In genomic region chr20:50873518-50873959, GRCh38 we compare ENCODE assay signal across 1 cellular context.
TF ChIP-seq lines count a peak whose summit lies in the region.

No MANE protein-coding gene starts in this region.

TF ChIP-seq in HepG2, 621 proteins besides CTCF, POLR2A, EP300 and RAD21 (continued from another document and continues in another):
- TF ChIP-seq ZNF121 (CRISPR knock-in tag; IDR thresholded peaks at IDR 0.05) (no peak), SIX4 (CRISPR knock-in tag; IDR thresholded peaks at IDR 0.05) (no peak), ZNF557 (CRISPR knock-in tag; IDR thresholded peaks at IDR 0.05) (no peak), THYN1 (CRISPR knock-in tag; IDR thresholded peaks at IDR 0.05; ENCODE audit: borderline replicate concordance, low read depth) (no peak), BATF2 (CRISPR knock-in tag; IDR thresholded peaks at IDR 0.05) (no peak), ZNF17 (CRISPR knock-in tag; IDR thresholded peaks at IDR 0.05) (no peak), ZNF138 (CRISPR knock-in tag; IDR thresholded peaks at IDR 0.05; ENCODE audit: low read depth) (no peak), ZSCAN29 (CRISPR knock-in tag; conservative IDR thresholded peaks at IDR 0.05) (no peak), FOXP4 (CRISPR knock-in tag; IDR thresholded peaks at IDR 0.05) (no peak), ZBTB42 (CRISPR knock-in tag; IDR thresholded peaks at IDR 0.05) (no peak; the same call in 1 of the 2 replicates), ZNF10 (CRISPR knock-in tag; IDR thresholded peaks at IDR 0.05; ENCODE audit: borderline replicate concordance, low read depth) (no peak), ZNF451 (CRISPR knock-in tag; IDR thresholded peaks at IDR 0.05) (no peak), ATF1 (CRISPR knock-in tag; IDR thresholded peaks at IDR 0.05) (no peak), ZNF530 (CRISPR knock-in tag; IDR thresholded peaks at IDR 0.05; ENCODE audit: low read depth) (no peak), DBP (CRISPR knock-in tag; IDR thresholded peaks at IDR 0.05; ENCODE audit: not compliant biosample characterization) (no peak), THAP8 (CRISPR knock-in tag; IDR thresholded peaks at IDR 0.05; ENCODE audit: borderline replicate concordance) (no peak), AGO1 (IDR thresholded peaks at IDR 0.05; ENCODE audit: low read depth, low read length, poor library complexity, severe bottlenecking) (no peak), PAF1 (CRISPR knock-in tag; IDR thresholded peaks at IDR 0.05) (no peak), ZNF567 (CRISPR knock-in tag; IDR thresholded peaks at IDR 0.05; ENCODE audit: borderline replicate concordance) (peak; percentile 83; the same call in 1 of the 2 replicates), ZNF597 (CRISPR knock-in tag; IDR thresholded peaks at IDR 0.05) (no peak), SIN3B (IDR thresholded peaks at IDR 0.05; ENCODE audit: low read length) (no peak), ZNF556 (CRISPR knock-in tag; IDR thresholded peaks at IDR 0.05; ENCODE audit: borderline replicate concordance) (no peak), ETV6 (CRISPR knock-in tag; conservative IDR thresholded peaks at IDR 0.05) (no peak), SRY (CRISPR knock-in tag; IDR thresholded peaks at IDR 0.05) (no peak), POGZ (CRISPR knock-in tag; IDR thresholded peaks at IDR 0.05) (0 out of 2 replicates have a peak, but pooled peaks have one; percentile 4), ZBED4 (CRISPR knock-in tag; IDR thresholded peaks at IDR 0.05; ENCODE audit: borderline replicate concordance) (no peak), RBAK (CRISPR knock-in tag; IDR thresholded peaks at IDR 0.05) (no peak), KMT2B (CRISPR knock-in tag; IDR thresholded peaks at IDR 0.05) (no peak), ZNF607 (CRISPR knock-in tag; IDR thresholded peaks at IDR 0.05; ENCODE audit: borderline replicate concordance) (no peak), MTERF4 (CRISPR knock-in tag; IDR thresholded peaks at IDR 0.05) (no peak), ZNF879 (CRISPR knock-in tag; IDR thresholded peaks at IDR 0.05) (no peak), HOXA3 (CRISPR knock-in tag; IDR thresholded peaks at IDR 0.05) (0 out of 2 replicates have a peak, but pooled peaks have one; percentile 3), CENPBD1 (CRISPR knock-in tag; IDR thresholded peaks at IDR 0.05; ENCODE audit: borderline replicate concordance, low read depth) (no peak), ZNF550 (CRISPR knock-in tag; IDR thresholded peaks at IDR 0.05; ENCODE audit: borderline replicate concordance) (0 out of 2 replicates have a peak, but pooled peaks have one; percentile 18), TBP (CRISPR knock-in tag; IDR thresholded peaks at IDR 0.05) (no peak), SAFB2 (CRISPR knock-in tag; IDR thresholded peaks at IDR 0.05; ENCODE audit: borderline replicate concordance, low read depth) (no peak; the same call in 1 of the 2 replicates), CREM (IDR thresholded peaks at IDR 0.05) (no peak), CREM (CRISPR knock-in tag; IDR thresholded peaks at IDR 0.05) (no peak), ZNF891 (CRISPR knock-in tag; IDR thresholded peaks at IDR 0.05) (no peak), ZNF746 (CRISPR knock-in tag; IDR thresholded peaks at IDR 0.05) (no peak), SCMH1 (CRISPR knock-in tag; IDR thresholded peaks at IDR 0.05; ENCODE audit: borderline replicate concordance) (no peak), ZNF609 (CRISPR knock-in tag; IDR thresholded peaks at IDR 0.05; ENCODE audit: borderline replicate concordance) (no peak), PHF20 (CRISPR knock-in tag; IDR thresholded peaks at IDR 0.05) (no peak), REL (CRISPR knock-in tag; conservative IDR thresholded peaks at IDR 0.05) (no peak), ZNF777 (CRISPR knock-in tag; IDR thresholded peaks at IDR 0.05) (no peak), CSRNP2 (CRISPR knock-in tag; conservative IDR thresholded peaks at IDR 0.05; ENCODE audit: low read depth) (no peak), CBX2 (IDR thresholded peaks at IDR 0.05; ENCODE audit: low read depth, low read length) (no peak), CBX2 (CRISPR knock-in tag; IDR thresholded peaks at IDR 0.05; ENCODE audit: low read depth) (no peak), NRL (CRISPR knock-in tag; IDR thresholded peaks at IDR 0.05; ENCODE audit: borderline replicate concordance) (no peak), ZNF724P (CRISPR knock-in tag; IDR thresholded peaks at IDR 0.05; ENCODE audit: borderline replicate concordance) (no peak), SATB2 (CRISPR knock-in tag; IDR thresholded peaks at IDR 0.05) (no peak), NR2F6 (IDR thresholded peaks at IDR 0.05) (no peak), NR2F6 (CRISPR knock-in tag; IDR thresholded peaks at IDR 0.05) (no peak)
